ENCODE assay signal across 1 cellular context in genomic region chr11:1504581-1505290, GRCh38.
TF ChIP-seq lines count a peak whose summit lies in the region.

No MANE protein-coding gene starts in this region.

TF ChIP-seq in HepG2, 621 proteins besides CTCF, POLR2A, EP300 and RAD21 (continued from another document):
- no peak for TF ChIP-seq ZNF639 (CRISPR knock-in tag; conservative IDR thresholded peaks at IDR 0.05)
- TF ChIP-seq ZNF589 (CRISPR knock-in tag; conservative IDR thresholded peaks at IDR 0.05), result no peak
- no peak for TF ChIP-seq JUNB (CRISPR knock-in tag; IDR thresholded peaks at IDR 0.05; ENCODE audit: borderline replicate concordance)
TF ChIP-seq in HepG2: peak in this region for 0.
